In genomic region chr17:39231091-39231561, GRCh38 we compare ENCODE assay signal across 1 cellular context.
TF ChIP-seq lines count a peak whose summit lies in the region.

No MANE protein-coding gene starts in this region.

TF ChIP-seq in GM23338, 12 proteins besides CTCF, POLR2A, EP300 and RAD21:
- TF ChIP-seq STAT1 (IDR thresholded peaks at IDR 0.05; ENCODE audit: unreplicated experiment) (no peak), ETS1 (IDR thresholded peaks at IDR 0.05) (no peak), ZNF331 (CRISPR knock-in tag; IDR thresholded peaks at IDR 0.05; ENCODE audit: low read depth) (no peak), EZH2 (IDR thresholded peaks at IDR 0.05; ENCODE audit: low read depth, unreplicated experiment) (no peak), ZNF114 (CRISPR knock-in tag; IDR thresholded peaks at IDR 0.05) (no peak), POLR2AphosphoS5 (IDR thresholded peaks at IDR 0.05; ENCODE audit: low read depth) (no peak), ZNF462 (CRISPR knock-in tag; IDR thresholded peaks at IDR 0.05) (no peak), EZH2phosphoT487 (IDR thresholded peaks at IDR 0.05; ENCODE audit: unreplicated experiment) (no peak)
